In genomic region chr10:114624422-114624821, GRCh38 we compare ENCODE assay signal across 18 cellular contexts. TPM values are rescaled to one million over a fixed set of nuclear protein-coding genes. Genes with fewer than 3 reads are reported as not detected.
DNase-seq lines count a peak whose midpoint lies in the region; ATAC-seq and TF ChIP-seq lines count a peak whose summit lies in the region.
"Had no signal": no experiment of that assay in that cellular context is flagged by ENCODE, and none has a peak within 500 bp of the region (broad histone marks: within the 10 kb centered on the region; RNA-seq: fewer than 3 reads in every experiment).

No MANE protein-coding gene starts in this region.

- in situ Hi-C loops in GM13977 (cut with MboI; ENCODE audit: low pct_unique_long_range_greater_than_20kb, low sequenced_read_pairs, unreplicated experiment), result no loop called here

- H3K4me3 Mint-ChIP-seq in Caco-2 (ENCODE audit: unreplicated experiment), result no peak overlapping the region
- H3K4me3 Mint-ChIP-seq: activated naive CD8-positive, alpha-beta T cell treated with anti-CD3 and anti-CD28 coated beads for 36 hours; nephron; stimulated activated memory B cell treated with anti-CD40 and anti-IgM and Interleukin-4, amounts not matched to agents 10 μg/mL and 1 μg/mL and 100 μg/mL, for 72 hours had no signal

- TF ChIP-seq CTCF in Caco-2 (IDR thresholded peaks at IDR 0.05; ENCODE audit: insufficient read depth in 1 of 2, low read depth in 1 of 2, low read length in 1 of 2, severe bottlenecking in 1 of 2, unreplicated experiment in 1 of 2) (no peak), RWPE2 (IDR thresholded peaks at IDR 0.05; ENCODE audit: poor library complexity, severe bottlenecking) (no peak), gastroesophageal sphincter (IDR thresholded peaks at IDR 0.05) (no peak), sigmoid colon (IDR thresholded peaks at IDR 0.05) (no peak), GM13977 (IDR thresholded peaks at IDR 0.05; ENCODE audit: extremely low read depth, insufficient read depth, missing control alignments) (no peak)

- TF ChIP-seq EP300 in gastroesophageal sphincter (IDR thresholded peaks at IDR 0.05) (no peak), sigmoid colon (IDR thresholded peaks at IDR 0.05) (no peak)

- CTCF ChIA-PET in Caco-2 (lab: Charles Lee), result interaction anchor here (1.4 kb wide), 1 partner anchor 8 kb away, joined by 3 read pairs; no protein-coding TSS in a partner anchor

- H3K27me3 ChIP-seq in Caco-2 (replicated peaks; ENCODE audit: control insufficient read depth, insufficient read depth, low read length) (no peaks in the 10 kb centered on the region), RWPE2 (ENCODE audit: insufficient read depth, poor library complexity, severe bottlenecking) (no peaks in the 10 kb centered on the region), gastroesophageal sphincter (no peaks in the 10 kb centered on the region), sigmoid colon (no peaks in the 10 kb centered on the region)
- H3K27me3 ChIP-seq: Peyer's patch had no signal

- H3K36me3 ChIP-seq in Caco-2 (ENCODE audit: control insufficient read depth, insufficient read depth, low read length) (no peaks in the 10 kb centered on the region), RWPE2 (ENCODE audit: low read depth) (no peaks in the 10 kb centered on the region), gastroesophageal sphincter (no peaks in the 10 kb centered on the region), sigmoid colon (no peaks in the 10 kb centered on the region)
- H3K36me3 ChIP-seq: Peyer's patch had no signal

- ATAC-seq in RWPE2 (ENCODE audit: low read depth), result no peak
- no peak for ATAC-seq in gastroesophageal sphincter
- no peak for ATAC-seq in HG03025 (IDR thresholded peaks at IDR 0.05; ENCODE audit: low FRiP score, unreplicated experiment)
- ATAC-seq in HG02678 (IDR thresholded peaks at IDR 0.05; ENCODE audit: unreplicated experiment), result no peak

- H3K27ac ChIP-seq in RWPE2 (ENCODE audit: poor library complexity, severe bottlenecking), result peak overlapping the region; percentile 78
- H3K27ac ChIP-seq in gastroesophageal sphincter, result peak overlapping the region; percentile 24 to 64 (median 56)
- H3K27ac ChIP-seq in sigmoid colon, result peak overlapping the region; percentile 24 to 67 (median 41)
- H3K27ac ChIP-seq: HL-60 had no signal

- DNase-seq in Caco-2 (no peak), RWPE2 (ENCODE audit: low spot score) (no peak), sigmoid colon (no peak), NOMO-1 treated with DMSO at 0.1 percent for 48 hours (lab: John Stamatoyannopoulos, UW; ENCODE audit: unreplicated experiment) (no peak), GM13977 (ENCODE audit: low spot score) (no peak)
- DNase-seq: activated CD4-positive, alpha-beta T cell treated with anti-CD3 and anti-CD28 coated beads for 48 hours; activated naive CD8-positive, alpha-beta T cell treated with anti-CD3 and anti-CD28 coated beads for 36 hours; activated T-cell treated with anti-CD3 and anti-CD28 coated beads, Interleukin-2, amount 50 U/mL, for 1 hour; head of caudate nucleus; NCI-H1694; NCI-H510A treated with DMSO at 0.1 percent for 48 hours; Peyer's patch had no signal

- H3K4me1 Mint-ChIP-seq in Caco-2 (ENCODE audit: low read depth, unreplicated experiment), result peaks cover 39% of the 10 kb centered on the region
- H3K4me1 Mint-ChIP-seq: activated naive CD8-positive, alpha-beta T cell treated with anti-CD3 and anti-CD28 coated beads for 36 hours had no signal

- peaks cover 6% of the 10 kb centered on the region for H3K36me3 Mint-ChIP-seq in Caco-2 (ENCODE audit: insufficient read depth, unreplicated experiment)
- H3K36me3 Mint-ChIP-seq: activated naive CD8-positive, alpha-beta T cell treated with anti-CD3 and anti-CD28 coated beads for 36 hours had no signal

- no peaks in the 10 kb centered on the region for H3K9me3 Mint-ChIP-seq in Caco-2 (ENCODE audit: unreplicated experiment)
- H3K9me3 Mint-ChIP-seq: nephron had no signal

- TF ChIP-seq POLR2A in gastroesophageal sphincter (IDR thresholded peaks at IDR 0.05), result no peak
- TF ChIP-seq POLR2A in sigmoid colon (IDR thresholded peaks at IDR 0.05), result no peak

- H3K9me3 ChIP-seq in Caco-2 (no peaks in the 10 kb centered on the region), RWPE2 (ENCODE audit: severe bottlenecking) (no peaks in the 10 kb centered on the region), gastroesophageal sphincter (no peaks in the 10 kb centered on the region), sigmoid colon (peaks cover 0 to 6% (median 0%) of the 10 kb centered on the region in 4 donors)
- H3K9me3 ChIP-seq: Peyer's patch had no signal

- POLR2A ChIA-PET in Caco-2 (lab: Charles Lee), result no interaction called here

- no peaks in the 10 kb centered on the region for H3K27me3 Mint-ChIP-seq in Caco-2 (ENCODE audit: insufficient read depth, unreplicated experiment)

- intact Hi-C loops in Caco-2 (cut with micrococcal nuclease; ENCODE audit: unreplicated experiment) (loop anchor here (2.0 kb wide), 1 partner anchor 60 kb away; no protein-coding TSS in a partner anchor), sigmoid colon (cut with DNase I) (no loop called here)

- BruUV-seq in Caco-2 (replicated peaks; lab: Mats Ljungman, UMichigan), result no TSS peak

- H3K4me3 ChIP-seq in Caco-2 (ENCODE audit: low read depth, low read length) (no peak overlapping the region), RWPE2 (ENCODE audit: severe bottlenecking) (no peak overlapping the region), gastroesophageal sphincter (no peak overlapping the region), sigmoid colon (no peak overlapping the region)
- H3K4me3 ChIP-seq: Peyer's patch had no signal

- H3K4me1 ChIP-seq in Caco-2 (peaks cover 41% of the 10 kb centered on the region), RWPE2 (ENCODE audit: insufficient read depth, poor library complexity, severe bottlenecking) (peaks cover 21% of the 10 kb centered on the region), gastroesophageal sphincter (peaks cover 0 to 25% (median 17%) of the 10 kb centered on the region in 3 donors), sigmoid colon (peaks cover 0 to 14% (median 13%) of the 10 kb centered on the region in 4 donors)

- H3K27ac Mint-ChIP-seq in Caco-2 (ENCODE audit: unreplicated experiment), result peak overlapping the region; percentile 49
- H3K27ac Mint-ChIP-seq: activated naive CD8-positive, alpha-beta T cell treated with anti-CD3 and anti-CD28 coated beads for 36 hours; stimulated activated memory B cell treated with anti-CD40 and anti-IgM and Interleukin-4, amounts not matched to agents 10 μg/mL and 1 μg/mL and 100 μg/mL, for 72 hours had no signal

- 67 to 89% methylated on average over 1 to 2 of the region's 2 CpGs for WGBS in gastroesophageal sphincter (ENCODE audit: low coverage in 1 of 2), 2 donors
- 74 to 95% methylated on average over 2 of the region's 2 CpGs for WGBS in sigmoid colon, 2 donors

RNA-seq across cellular contexts. Expression of gene ABLIM1, which starts 33.7 kb away (rescaled TPM):
- total RNA-seq in Caco-2 (2022), result 71.7 and 79.3 TPM in 2 replicates
- total RNA-seq in gastroesophageal sphincter, result 100 to 1,000 TPM in 2 of 4 donors, 10 to 100 TPM in 2; 75.2 to 172 (median 110) TPM
- total RNA-seq in sigmoid colon, result 100 to 1,000 TPM in 1 of 4 donors, 10 to 100 TPM in 3; 41.9 to 127 (median 73.9) TPM
- polyA plus RNA-seq in sigmoid colon, result 10 to 100 TPM; 46.8 to 49.5 (median 47.9) TPM
